Comparison of ENCODE assay signal across 20 cellular contexts in genomic region chr21:46017148-46017547, GRCh38.
"Had no signal": no experiment of that assay in that cellular context is flagged by ENCODE, and none has a peak within 500 bp of the region (broad histone marks: within the 10 kb centered on the region; RNA-seq: fewer than 3 reads in every experiment).

No MANE protein-coding gene starts in this region.

- ATAC-seq: gastrocnemius medialis, left cardiac atrium, lower lobe of right lung, right cardiac atrium, upper lobe of right lung had no signal

- H3K4me3 Mint-ChIP-seq: memory B cell; nephron progenitor cell; stimulated activated naive CD8-positive, alpha-beta T cell treated with anti-CD3 and anti-CD28 coated beads, Interleukin-15, Interleukin-2, amounts not matched to agents 100 ng/mL and 50 ng/mL, for 24 hours had no signal

- H3K4me3 ChIP-seq: esophagus muscularis mucosa, gastrocnemius medialis, left ventricle myocardium inferior, lower lobe of right lung, smooth muscle cell, testis, tibial nerve, upper lobe of right lung, vagina had no signal

- H3K27me3 ChIP-seq: esophagus muscularis mucosa, testis, tibial nerve, vagina had no signal

- H3K9me3 Mint-ChIP-seq: memory B cell; stimulated activated naive CD8-positive, alpha-beta T cell treated with anti-CD3 and anti-CD28 coated beads, Interleukin-15, Interleukin-2, amounts not matched to agents 100 ng/mL and 50 ng/mL, for 24 hours had no signal

- H3K36me3 Mint-ChIP-seq: memory B cell had no signal

- H3K4me1 ChIP-seq: gastrocnemius medialis, left ventricle myocardium inferior, upper lobe of right lung had no signal

- DNase-seq: effector memory CD4-positive, alpha-beta T cell; gastrocnemius medialis; glutamatergic neuron; islet precursor cell; left cardiac atrium; left ventricle myocardium inferior; lower lobe of right lung; midbrain; nephron progenitor cell; right cardiac atrium; stimulated activated CD4-positive, alpha-beta T cell treated with anti-CD3 and anti-CD28 coated beads, Interleukin-2, amount 100 ng/mL, for 48 hours; testis; upper lobe of right lung had no signal

- H3K4me1 Mint-ChIP-seq: memory B cell had no signal

- H3K36me3 ChIP-seq: esophagus muscularis mucosa, gastrocnemius medialis, left ventricle myocardium inferior, lower lobe of right lung, tibial nerve, upper lobe of right lung, vagina had no signal

- H3K27ac ChIP-seq: epithelial cell of prostate, esophagus muscularis mucosa, gastrocnemius medialis, left ventricle myocardium inferior, lower lobe of right lung, testis, tibial nerve, upper lobe of right lung, vagina had no signal

- H3K4me2 ChIP-seq: smooth muscle cell had no signal

- H3K27ac Mint-ChIP-seq: memory B cell; nephron progenitor cell; stimulated activated naive CD8-positive, alpha-beta T cell treated with anti-CD3 and anti-CD28 coated beads, Interleukin-15, Interleukin-2, amounts not matched to agents 100 ng/mL and 50 ng/mL, for 24 hours had no signal

- H3K9me3 ChIP-seq: esophagus muscularis mucosa, gastrocnemius medialis, left ventricle myocardium inferior, lower lobe of right lung, testis, tibial nerve, upper lobe of right lung, vagina had no signal
